10 cellular contexts compared by ENCODE assay signal in genomic region chr20:57397004-57397692, GRCh38. TPM values are rescaled to one million over a fixed set of nuclear protein-coding genes. Genes with fewer than 3 reads are reported as not detected.
DNase-seq lines count a peak whose midpoint lies in the region; ATAC-seq, FAIRE-seq and TF ChIP-seq lines count a peak whose summit lies in the region.
"Had no signal": no experiment of that assay in that cellular context is flagged by ENCODE, and none has a peak within 500 bp of the region (broad histone marks: within the 10 kb centered on the region; RNA-seq: fewer than 3 reads in every experiment).

No MANE protein-coding gene starts in this region.

- H3K4me3 Mint-ChIP-seq in activated T-helper 17 cell treated with anti-CD3 and anti-CD28 coated beads, Interleukin-2, amount 50 U/mL, for 72 hours = peak overlapping the region; percentile 83

- TF ChIP-seq POLR2A in HepG2 (IDR thresholded peaks at IDR 0.05; ENCODE audit: insufficient read depth in 1 of 2, low read depth in 2 of 2, low read length in 2 of 2) (no peak), stomach (IDR thresholded peaks at IDR 0.05) (no peak)

- H3K9me3 Mint-ChIP-seq in activated T-helper 17 cell treated with anti-CD3 and anti-CD28 coated beads, Interleukin-2, amount 50 U/mL, for 72 hours = no peaks in the 10 kb centered on the region

- DNase-seq in activated CD4-positive, alpha-beta T cell treated with anti-CD3 and anti-CD28 coated beads for 48 hours = peak; percentile 56
- no peak for DNase-seq in activated CD4-positive, alpha-beta T cell treated with anti-CD3 and anti-CD28 coated beads for 1 hour
- DNase-seq in HepG2 (ENCODE audit: low spot score) = no peak
- DNase-seq in stomach = no peak
- no peak for DNase-seq in brain microvascular endothelial cell
- no peak for DNase-seq in NCI-H1694 treated with DMSO at 0.1 percent for 48 hours (lab: John Stamatoyannopoulos, UW)
- DNase-seq in hepatic stellate cell (ENCODE audit: low spot score) = no peak
- DNase-seq: NCI-H2081 treated with DMSO at 0.1 percent for 48 hours had no signal

- no peak overlapping the region for H3K9ac ChIP-seq in HepG2 (ENCODE audit: insufficient read depth, low read depth, low read length)

- no peak overlapping the region for H3K27ac ChIP-seq in HepG2 (ENCODE audit: extremely low read length, insufficient read depth, low read length)
- peak overlapping the region; percentile 5 to 92 (median 84) for H3K27ac ChIP-seq in stomach
- H3K27ac ChIP-seq in brain microvascular endothelial cell = no peak overlapping the region

- no peak for TF ChIP-seq RAD21 in HepG2 (CRISPR knock-in tag; IDR thresholded peaks at IDR 0.05)

- POLR2A ChIA-PET in HepG2 (lab: Yijun Ruan, JAX) = no interaction called here

- CTCF ChIA-PET in HepG2 (lab: Yijun Ruan, JAX; ENCODE audit: low intra/inter-chr PET ratio, low total read pairs) = no interaction called here

- no peaks in the 10 kb centered on the region; the same call in 1 of the 2 replicates for H4K20me1 ChIP-seq in HepG2 (ENCODE audit: insufficient read depth, low read length)

- H3K36me3 ChIP-seq in HepG2 (replicated peaks in 1 of 2; ENCODE audit: control insufficient read depth in 1 of 2, insufficient read depth in 2 of 2, low read length in 2 of 2) (peaks cover 19 to 71% of the 10 kb centered on the region in 2 experiments), stomach (peaks cover 10 to 74% (median 50%) of the 10 kb centered on the region in 4 donors), brain microvascular endothelial cell (replicated peaks) (no peaks in the 10 kb centered on the region)

- no peaks in the 10 kb centered on the region for H3K27me3 Mint-ChIP-seq in activated T-helper 17 cell treated with anti-CD3 and anti-CD28 coated beads, Interleukin-2, amount 50 U/mL, for 72 hours

- no peak overlapping the region for H3K4me3 ChIP-seq in HepG2 (replicated peaks in 1 of 3; ENCODE audit: insufficient read depth in 1 of 3, low read depth in 2 of 3, low read length in 3 of 3)
- no peak overlapping the region for H3K4me3 ChIP-seq in stomach
- H3K4me3 ChIP-seq in brain microvascular endothelial cell (ENCODE audit: low read depth, low read length) = no peak overlapping the region

- FAIRE-seq in HepG2 (lab: Jason Lieb, UNC) = no peak
- FAIRE-seq: A204.1 had no signal

- peaks cover 100% of the 10 kb centered on the region for H3K36me3 Mint-ChIP-seq in activated T-helper 17 cell treated with anti-CD3 and anti-CD28 coated beads, Interleukin-2, amount 50 U/mL, for 72 hours (ENCODE audit: low read depth)

- WGBS in HepG2 (ENCODE audit: low lambda C conversion rate) = 92% methylated on average over 15 of the region's 15 CpGs
- WGBS in stomach, 5 donors = 65 to 89% (median 82%) methylated on average over 12 to 15 of the region's 15 CpGs

- TF ChIP-seq EP300 in HepG2 (IDR thresholded peaks at IDR 0.05; ENCODE audit: low read depth in 2 of 2, low read length in 2 of 2) (no peak), HepG2 (CRISPR knock-in tag; IDR thresholded peaks at IDR 0.05; ENCODE audit: borderline replicate concordance) (no peak), stomach (IDR thresholded peaks at IDR 0.05) (no peak)

- BruUV-seq in HepG2 (replicated peaks; lab: Mats Ljungman, UMichigan) = no TSS peak

- intact Hi-C loops in HepG2 (cut with micrococcal nuclease; ENCODE audit: unreplicated experiment) = no loop called here
- intact Hi-C loops in stomach (cut with DNase I; ENCODE audit: low total_unique reads) = no loop called here

- H3K79me2 ChIP-seq in HepG2 (ENCODE audit: insufficient read depth, low read length) = peaks cover 10% of the 10 kb centered on the region

- H3K27me3 ChIP-seq in HepG2 (ENCODE audit: control insufficient read depth in 1 of 2, insufficient read depth in 2 of 2, low read length in 2 of 2) (no peaks in the 10 kb centered on the region), stomach (no peaks in the 10 kb centered on the region), brain microvascular endothelial cell (replicated peaks) (no peaks in the 10 kb centered on the region)

- H3K4me1 ChIP-seq in HepG2 (ENCODE audit: insufficient read depth, low read length) (peaks cover 14% of the 10 kb centered on the region), stomach (peaks cover 82 to 99% (median 90%) of the 10 kb centered on the region in 4 donors)

- no peak for TF ChIP-seq CTCF in HepG2 (CRISPR knock-in tag; IDR thresholded peaks at IDR 0.05)
- TF ChIP-seq CTCF in stomach (IDR thresholded peaks at IDR 0.05) = no peak
- no peak for TF ChIP-seq CTCF in brain microvascular endothelial cell (IDR thresholded peaks at IDR 0.05; ENCODE audit: low read depth, low read length, missing control alignments)

- in situ Hi-C loops in HepG2 (cut with HindIII; ENCODE audit: extremely low pct_ligation_motif_present, low pct_unique_long_range_greater_than_20kb) (loop anchor here (25.0 kb wide), 1 partner anchor 815 kb away; no protein-coding TSS in a partner anchor), brain microvascular endothelial cell (cut with HindIII; ENCODE audit: low pct_ligation_motif_present, low sequenced_read_pairs) (no loop called here)

- peaks cover 45% of the 10 kb centered on the region for H3K4me1 Mint-ChIP-seq in activated T-helper 17 cell treated with anti-CD3 and anti-CD28 coated beads, Interleukin-2, amount 50 U/mL, for 72 hours

- H2AFZ ChIP-seq in HepG2 (ENCODE audit: low read length) = no peak overlapping the region

- H3K27ac Mint-ChIP-seq in activated T-helper 17 cell treated with anti-CD3 and anti-CD28 coated beads, Interleukin-2, amount 50 U/mL, for 72 hours = peak overlapping the region; percentile 89

- no peaks in the 10 kb centered on the region for H3K9me3 ChIP-seq in HepG2 (ENCODE audit: low read length)
- H3K9me3 ChIP-seq in stomach = no peaks in the 10 kb centered on the region

- no peak overlapping the region for H3K4me2 ChIP-seq in HepG2 (ENCODE audit: low read depth, low read length)

- peak; percentile 3 for ATAC-seq in activated T-helper 17 cell treated with anti-CD3 and anti-CD28 coated beads, Interleukin-2, amount 50 U/mL, for 72 hours (replicated peaks)
- ATAC-seq in HepG2 = no peak

TF ChIP-seq in HepG2, 621 proteins besides CTCF, POLR2A, EP300 and RAD21 (continues in another document):
- TF ChIP-seq KLF11 (CRISPR knock-in tag; IDR thresholded peaks at IDR 0.05) (no peak), HNRNPUL1 (IDR thresholded peaks at IDR 0.05; ENCODE audit: low read depth, low read length) (no peak)

RNA-seq across cellular contexts. Expression of gene RBM38, which starts 6.0 kb away (rescaled TPM):
- 10 to 100 TPM; 63.0 to 64.3 TPM for total RNA-seq in activated T-helper 17 cell treated with anti-CD3 and anti-CD28 coated beads, Interleukin-2, amount 50 U/mL, for 72 hours
- total RNA-seq in HepG2 (2016; rRNA removed; fragmentation: Illumina TruSeq; extraction: Trizol) (29.6 and 34.2 TPM in 2 replicates), stomach (10 to 100 TPM in 4 of 5 donors, 1 to 10 TPM in 1; 5.3 to 37.8 (median 13.6) TPM)
- 29.5 and 32.8 TPM in 2 replicates for total RNA-seq in HepG2 (2016; cell fraction: cytosol; rRNA removed; fragmentation: Illumina TruSeq; extraction: Trizol; ENCODE audit: low read depth)
- 24.0 and 34.3 TPM in 2 replicates for total RNA-seq in HepG2 (2016; cell fraction: insoluble cytoplasmic fraction; rRNA removed; fragmentation: Illumina TruSeq; extraction: Trizol)
- total RNA-seq in HepG2 (2016; cell fraction: membrane; rRNA removed; fragmentation: Illumina TruSeq; extraction: Trizol) = 69.5 and 80.5 TPM in 2 replicates
- total RNA-seq in HepG2 (2016; cell fraction: nucleus; rRNA removed; fragmentation: Illumina TruSeq; extraction: Trizol) = 16.2 and 19.5 TPM in 2 replicates
- polyA plus RNA-seq in HepG2 (2011; rRNA removed) (24.2 and 30.0 TPM in 2 replicates), stomach (10 to 100 TPM; 15.8 to 25.2 (median 17.0) TPM)
- polyA plus RNA-seq in HepG2 (2011; cell fraction: cytosol; rRNA removed) = 25.8 and 35.6 TPM in 2 replicates
- polyA plus RNA-seq in HepG2 (2011; cell fraction: nucleus; rRNA removed) = 24.4 and 25.9 TPM in 2 replicates
- 13.9 and 24.8 TPM in 2 replicates for polyA plus RNA-seq in HepG2 (2012)
- polyA plus RNA-seq in HepG2 (2016; cell fraction: cytosol; fragmentation: Illumina TruSeq; extraction: Trizol; ENCODE audit: low read depth) = 44.0 and 53.1 TPM in 2 replicates
- 40.7 and 50.0 TPM in 2 replicates for polyA plus RNA-seq in HepG2 (2016; cell fraction: insoluble cytoplasmic fraction; fragmentation: Illumina TruSeq; extraction: Trizol; ENCODE audit: low read depth)
- 80.4 and 89.1 TPM in 2 replicates for polyA plus RNA-seq in HepG2 (2016; cell fraction: membrane; fragmentation: Illumina TruSeq; extraction: Trizol; ENCODE audit: low read depth)
- polyA plus RNA-seq in HepG2 (2016; cell fraction: nucleus; fragmentation: Illumina TruSeq; extraction: Trizol; ENCODE audit: insufficient read depth, low read depth) = 34.0 and 39.8 TPM in 2 replicates
- polyA minus RNA-seq in HepG2 (2011; rRNA and poly(A)+ RNA removed; ENCODE audit: low replicate concordance) = 9.8 and 33.7 TPM in 2 replicates
- 16.2 and 17.4 TPM in 2 replicates for polyA minus RNA-seq in HepG2 (2011; cell fraction: cytosol; rRNA and poly(A)+ RNA removed)
- 6.2 and 7.1 TPM in 2 replicates for polyA minus RNA-seq in HepG2 (2011; cell fraction: nucleus; rRNA and poly(A)+ RNA removed)

RNA-seq across cellular contexts. Expression of gene RAE1, which starts 46.1 kb away (rescaled TPM):
- 10 to 100 TPM; 48.3 to 79.7 TPM for total RNA-seq in activated T-helper 17 cell treated with anti-CD3 and anti-CD28 coated beads, Interleukin-2, amount 50 U/mL, for 72 hours
- 72.9 and 84.7 TPM in 2 replicates for total RNA-seq in HepG2 (2016; rRNA removed; fragmentation: Illumina TruSeq; extraction: Trizol)
- total RNA-seq in HepG2 (2016; cell fraction: cytosol; rRNA removed; fragmentation: Illumina TruSeq; extraction: Trizol; ENCODE audit: low read depth) = 7.0 TPM in 2 replicates
- 69.1 and 75.0 TPM in 2 replicates for total RNA-seq in HepG2 (2016; cell fraction: insoluble cytoplasmic fraction; rRNA removed; fragmentation: Illumina TruSeq; extraction: Trizol)
- 12.7 and 13.6 TPM in 2 replicates for total RNA-seq in HepG2 (2016; cell fraction: membrane; rRNA removed; fragmentation: Illumina TruSeq; extraction: Trizol)
- 52.3 and 56.5 TPM in 2 replicates for total RNA-seq in HepG2 (2016; cell fraction: nucleus; rRNA removed; fragmentation: Illumina TruSeq; extraction: Trizol)
- 29.2 and 36.1 TPM in 2 replicates for polyA plus RNA-seq in HepG2 (2011; rRNA removed)
- polyA plus RNA-seq in HepG2 (2011; cell fraction: cytosol; rRNA removed) = 38.8 and 67.0 TPM in 2 replicates
- polyA plus RNA-seq in HepG2 (2011; cell fraction: nucleus; rRNA removed) = 104 and 106 TPM in 2 replicates
- polyA plus RNA-seq in HepG2 (2012) = 40.7 and 46.9 TPM in 2 replicates
- polyA plus RNA-seq in HepG2 (2016; cell fraction: cytosol; fragmentation: Illumina TruSeq; extraction: Trizol; ENCODE audit: low read depth) = 5.7 and 6.3 TPM in 2 replicates
- 85.9 and 97.1 TPM in 2 replicates for polyA plus RNA-seq in HepG2 (2016; cell fraction: insoluble cytoplasmic fraction; fragmentation: Illumina TruSeq; extraction: Trizol; ENCODE audit: low read depth)
- 6.4 and 8.4 TPM in 2 replicates for polyA plus RNA-seq in HepG2 (2016; cell fraction: membrane; fragmentation: Illumina TruSeq; extraction: Trizol; ENCODE audit: low read depth)
- 70.0 and 74.0 TPM in 2 replicates for polyA plus RNA-seq in HepG2 (2016; cell fraction: nucleus; fragmentation: Illumina TruSeq; extraction: Trizol; ENCODE audit: insufficient read depth, low read depth)
- 47.5 and 58.8 TPM in 2 replicates for polyA minus RNA-seq in HepG2 (2011; rRNA and poly(A)+ RNA removed; ENCODE audit: low replicate concordance)
- 20.8 and 32.8 TPM in 2 replicates for polyA minus RNA-seq in HepG2 (2011; cell fraction: cytosol; rRNA and poly(A)+ RNA removed)
- 119 and 124 TPM in 2 replicates for polyA minus RNA-seq in HepG2 (2011; cell fraction: nucleus; rRNA and poly(A)+ RNA removed)
- 10 to 100 TPM in 4 of 5 donors, 1 to 10 TPM in 1; 6.4 to 65.6 (median 16.7) TPM for total RNA-seq in stomach
- polyA plus RNA-seq in stomach = 10 to 100 TPM; 11.3 to 14.2 (median 12.1) TPM

Comparison
In these comparisons a context has a peak if more than half of its experiments do, and no peak if none do; other contexts are left out.
1. H3K27ac ChIP-seq: peak in stomach (5 of 5); none in HepG2 (single experiment) and brain microvascular endothelial cell (single experiment).